ENCODE assay signal across 6 cellular contexts in the genomic region with DNA sequence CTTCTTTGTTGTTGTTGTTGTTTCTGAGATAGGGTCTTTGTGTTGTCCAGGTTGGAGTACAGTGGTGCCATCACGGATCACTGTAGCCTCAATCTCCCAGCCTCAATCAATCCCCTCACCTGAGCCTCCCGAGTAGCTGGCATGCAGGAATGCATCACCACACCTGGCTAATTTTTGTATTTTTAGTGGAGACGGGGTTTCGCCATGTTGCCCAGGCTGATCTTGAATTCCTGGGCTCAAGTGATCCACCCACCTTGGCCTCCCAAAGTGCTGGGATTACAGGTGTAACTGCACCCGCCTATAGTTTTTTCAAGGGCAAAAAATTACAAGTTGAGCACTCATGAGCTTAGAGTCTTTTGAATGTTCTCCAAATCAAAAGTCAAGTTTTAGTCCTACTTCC.
DNase-seq lines count a peak whose midpoint lies in the region; ATAC-seq and TF ChIP-seq lines count a peak whose summit lies in the region.
"Not testable (repeated sequence)": the region's sequence is repeated elsewhere in the genome, so short reads cannot be mapped to it uniquely, and the experiment has no call there.

No MANE protein-coding gene starts in this region.

- peaks cover 64% of the 10 kb centered on the region for H3K4me1 ChIP-seq in Karpas-422 (ENCODE audit: low read length)
- peaks cover 4 to 18% of the 10 kb centered on the region in 2 donors for H3K4me1 ChIP-seq in ascending aorta
- H3K4me1 ChIP-seq in thyroid gland = peaks cover 10 to 13% of the 10 kb centered on the region in 2 donors
- peaks cover 2 to 12% of the 10 kb centered on the region in 2 donors for H3K4me1 ChIP-seq in aorta (ENCODE audit: control insufficient read depth in 1 of 2, insufficient read depth in 2 of 2, low read length in 2 of 2)

- H3K36me3 Mint-ChIP-seq in naive B cell = not testable (repeated sequence)

- H3K79me2 ChIP-seq in Karpas-422 (ENCODE audit: low read length) = not testable (repeated sequence)

- peak overlapping the region; percentile 38; the same call in 1 of the 2 replicates for H2AFZ ChIP-seq in Karpas-422 (ENCODE audit: low read length)

- not testable (repeated sequence) for H3K27ac ChIP-seq in Karpas-422 (ENCODE audit: low read length); thyroid gland
- H3K27ac ChIP-seq in ascending aorta (peak overlapping the region; percentile 80 to 85), coronary artery (peak overlapping the region; percentile 50 to 62), aorta (ENCODE audit: low read depth in 1 of 2, low read length in 2 of 2) (peak overlapping the region; percentile 76 to 93)

- peak overlapping the region in 2 of 6 donors; percentile 30 to 95 for H3K27ac Mint-ChIP-seq in naive B cell

- peaks cover 0 to 15% (median 10%) of the 10 kb centered on the region in 7 donors for H3K9me3 Mint-ChIP-seq in naive B cell

- not testable (repeated sequence) for DNase-seq in Karpas-422; ascending aorta (ENCODE audit: low spot score in 2 of 2); coronary artery (ENCODE audit: low spot score); naive B cell; aorta
- DNase-seq in thyroid gland = peak; percentile 64 to 65

- not testable (repeated sequence) for H3K9ac ChIP-seq in Karpas-422 (ENCODE audit: low read length)

- TF ChIP-seq CTCF in ascending aorta (IDR thresholded peaks at IDR 0.05); coronary artery (IDR thresholded peaks at IDR 0.05); thyroid gland (IDR thresholded peaks at IDR 0.05): not testable (repeated sequence)

- peak overlapping the region in 2 of 8 donors; percentile 35 to 53 for H3K4me3 Mint-ChIP-seq in naive B cell

- H3K4me3 ChIP-seq in Karpas-422 (ENCODE audit: low read length); ascending aorta; coronary artery; thyroid gland (replicated peaks in 1 of 3); aorta (ENCODE audit: low read length in 2 of 2): not testable (repeated sequence)

- H3K9me3 ChIP-seq in Karpas-422 (ENCODE audit: low read length); ascending aorta; thyroid gland; aorta (ENCODE audit: control insufficient read depth, low read length): not testable (repeated sequence)

- WGBS in thyroid gland, 2 donors = 41 to 53% methylated on average over 5 of the region's 5 CpGs
- WGBS in aorta, 2 donors = 81 to 86% methylated on average over 5 of the region's 5 CpGs

- not testable (repeated sequence) for H4K20me1 ChIP-seq in Karpas-422 (ENCODE audit: insufficient read depth, low read depth, low read length)

- H3K36me3 ChIP-seq in Karpas-422 (ENCODE audit: insufficient read depth, low read length); ascending aorta; thyroid gland; aorta (ENCODE audit: control insufficient read depth in 1 of 2, insufficient read depth in 2 of 2, low read length in 1 of 2): not testable (repeated sequence)

- intact Hi-C loops in ascending aorta (cut with DNase I); thyroid gland (cut with DNase I); aorta (cut with DNase I): not testable (repeated sequence)

- TF ChIP-seq POLR2A in thyroid gland (IDR thresholded peaks at IDR 0.05) = not testable (repeated sequence)

- ATAC-seq in naive B cell (ENCODE audit: low read depth in 2 of 2) = peak; percentile 40 to 41
- not testable (repeated sequence) for ATAC-seq in aorta (ENCODE audit: low FRiP score)

- H3K27me3 Mint-ChIP-seq in naive B cell = not testable (repeated sequence)

- H3K4me1 Mint-ChIP-seq in naive B cell = peaks cover 24 to 52% (median 51%) of the 10 kb centered on the region in 3 donors

- not testable (repeated sequence) for H3K27me3 ChIP-seq in Karpas-422 (ENCODE audit: low read length); ascending aorta; thyroid gland; aorta (ENCODE audit: control insufficient read depth in 1 of 2, insufficient read depth in 2 of 2, low read length in 1 of 2)

- not testable (repeated sequence) for H3K4me2 ChIP-seq in Karpas-422 (ENCODE audit: low read depth, low read length, poor library complexity, severe bottlenecking)

- H3K9me2 ChIP-seq in Karpas-422 (replicated peaks; ENCODE audit: insufficient read depth, low read length) = not testable (repeated sequence)
